Comparison of ENCODE assay signal across 10 cellular contexts in genomic region chr17:48561894-48562810, GRCh38. TPM values are rescaled to one million over a fixed set of nuclear protein-coding genes. Genes with fewer than 3 reads are reported as not detected.
DNase-seq lines count a peak whose midpoint lies in the region; ATAC-seq lines count a peak whose summit lies in the region.
"Had no signal": no experiment of that assay in that cellular context is flagged by ENCODE, and none has a peak within 500 bp of the region (broad histone marks: within the 10 kb centered on the region; RNA-seq: fewer than 3 reads in every experiment).

No MANE protein-coding gene starts in this region.

- DNase-seq in ACHN (peak; percentile 30), hepatic stellate cell (ENCODE audit: low spot score) (peak; percentile 55), medulla oblongata (ENCODE audit: extremely low spot score) (no peak), dermis blood vessel endothelial cell (no peak)
- DNase-seq in Jurkat, Clone E6-1 (ENCODE audit: low read depth, low spot score) = peak; percentile 47
- DNase-seq: testis had no signal

- H3K4me3 ChIP-seq in Jurkat, Clone E6-1 (ENCODE audit: low read length) = no peak overlapping the region
- H3K4me3 ChIP-seq: testis had no signal

- ATAC-seq in GM19025 (IDR thresholded peaks at IDR 0.05; ENCODE audit: low read depth, unreplicated experiment) (peak; percentile 83), HG02642 (IDR thresholded peaks at IDR 0.05; ENCODE audit: poor library complexity, unreplicated experiment) (no peak), HG02571 (IDR thresholded peaks at IDR 0.05; ENCODE audit: unreplicated experiment) (no peak)

- in situ Hi-C loops in ACHN (cut with HindIII; ENCODE audit: low pct_ligation_motif_present, low pct_unique_long_range_greater_than_20kb, low sequenced_read_pairs) = no loop called here

RNA-seq across cellular contexts. Expression of gene HOXB4, which starts 16.0 kb away (rescaled TPM):
- 8.6 TPM for polyA plus RNA-seq in Jurkat, Clone E6-1 (2012; ENCODE audit: insufficient read depth, insufficient read length)
- 2.7 and 3.2 TPM in 2 replicates for total RNA-seq in dermis blood vessel endothelial cell

RNA-seq across cellular contexts. Expression of gene HOXB2, which starts 17.2 kb away (rescaled TPM):
- polyA plus RNA-seq in Jurkat, Clone E6-1 (2012; ENCODE audit: insufficient read depth, insufficient read length) = not detected
- total RNA-seq in dermis blood vessel endothelial cell = 4.8 and 5.2 TPM in 2 replicates

RNA-seq across cellular contexts. Expression of gene HOXB3, which starts 27.9 kb away (rescaled TPM):
- polyA plus RNA-seq in Jurkat, Clone E6-1 (2012; ENCODE audit: insufficient read depth, insufficient read length) = 13.5 TPM
- total RNA-seq in dermis blood vessel endothelial cell = 9.5 and 11.9 TPM in 2 replicates

RNA-seq across cellular contexts. Expression of gene HOXB1, which starts 31.3 kb away (rescaled TPM):
- polyA plus RNA-seq in Jurkat, Clone E6-1 (2012; ENCODE audit: insufficient read depth, insufficient read length) = not detected
- total RNA-seq in dermis blood vessel endothelial cell = not detected in 2 replicates
- total RNA-seq: pulmonary artery endothelial cell had no signal

RNA-seq across cellular contexts. Expression of gene HOXB5, which starts 31.4 kb away (rescaled TPM):
- polyA plus RNA-seq in Jurkat, Clone E6-1 (2012; ENCODE audit: insufficient read depth, insufficient read length) = not detected
- 0.17 and 0.23 TPM in 2 replicates for total RNA-seq in dermis blood vessel endothelial cell

Comparison
In these comparisons a context has a peak if more than half of its experiments do, and no peak if none do; other contexts are left out.
1. DNase-seq: peak in ACHN (single experiment), Jurkat, Clone E6-1 (single experiment) and hepatic stellate cell (single experiment); none in medulla oblongata (single experiment) and dermis blood vessel endothelial cell (single experiment).